2 cellular contexts compared by ENCODE assay signal in the genomic region with DNA sequence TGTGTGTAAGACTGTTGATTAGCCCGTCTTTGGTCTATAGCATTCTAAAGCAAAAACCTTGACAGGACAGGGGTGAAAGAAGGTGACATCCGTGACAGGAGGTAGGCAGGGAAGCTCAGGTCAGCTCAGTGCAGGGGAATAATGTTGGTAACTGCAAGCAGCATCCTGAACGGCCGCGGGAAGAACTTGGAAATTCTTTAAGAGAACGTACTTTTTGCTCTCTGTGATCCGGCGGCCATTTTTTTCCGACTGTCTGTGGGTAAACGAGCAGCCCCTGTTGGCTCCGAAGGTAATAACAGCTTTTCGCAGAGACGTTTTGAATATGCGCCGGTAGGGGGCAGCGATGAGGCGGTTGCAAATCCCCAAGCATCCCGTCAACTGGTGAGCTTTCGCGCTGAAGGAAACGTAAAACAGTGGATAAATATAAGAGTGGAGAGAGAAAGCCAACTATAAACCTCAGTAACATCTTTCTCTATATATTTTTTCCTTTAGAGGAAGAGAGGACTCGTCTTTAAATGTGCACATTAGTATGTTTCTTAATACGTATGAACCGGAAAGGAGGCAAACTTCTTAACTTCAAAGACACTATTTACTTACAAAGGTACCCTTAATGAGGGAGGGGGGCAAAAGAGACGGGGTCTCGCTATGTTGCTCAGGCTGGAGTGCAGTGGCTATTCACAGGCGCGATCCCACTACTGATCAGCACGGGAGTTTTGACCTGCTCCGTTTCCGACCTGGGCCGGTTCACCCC.
TF ChIP-seq lines count a peak whose summit lies in the region.

No MANE protein-coding gene starts in this region.

TF ChIP-seq in A549, 52 proteins besides CTCF, POLR2A, EP300 and RAD21 (continued from another document):
- no peak for TF ChIP-seq HES2 (IDR thresholded peaks at IDR 0.05)
- TF ChIP-seq BHLHE40 (IDR thresholded peaks at IDR 0.05; ENCODE audit: low read depth, low read length): no peak
- TF ChIP-seq USF2 (IDR thresholded peaks at IDR 0.05): no peak
- TF ChIP-seq MAZ (IDR thresholded peaks at IDR 0.05; ENCODE audit: borderline replicate concordance, low read depth, low read length): peak; percentile 23; the same call in 1 of the 2 replicates
- TF ChIP-seq KDM5A (IDR thresholded peaks at IDR 0.05): no peak
- TF ChIP-seq, protein P1, sequence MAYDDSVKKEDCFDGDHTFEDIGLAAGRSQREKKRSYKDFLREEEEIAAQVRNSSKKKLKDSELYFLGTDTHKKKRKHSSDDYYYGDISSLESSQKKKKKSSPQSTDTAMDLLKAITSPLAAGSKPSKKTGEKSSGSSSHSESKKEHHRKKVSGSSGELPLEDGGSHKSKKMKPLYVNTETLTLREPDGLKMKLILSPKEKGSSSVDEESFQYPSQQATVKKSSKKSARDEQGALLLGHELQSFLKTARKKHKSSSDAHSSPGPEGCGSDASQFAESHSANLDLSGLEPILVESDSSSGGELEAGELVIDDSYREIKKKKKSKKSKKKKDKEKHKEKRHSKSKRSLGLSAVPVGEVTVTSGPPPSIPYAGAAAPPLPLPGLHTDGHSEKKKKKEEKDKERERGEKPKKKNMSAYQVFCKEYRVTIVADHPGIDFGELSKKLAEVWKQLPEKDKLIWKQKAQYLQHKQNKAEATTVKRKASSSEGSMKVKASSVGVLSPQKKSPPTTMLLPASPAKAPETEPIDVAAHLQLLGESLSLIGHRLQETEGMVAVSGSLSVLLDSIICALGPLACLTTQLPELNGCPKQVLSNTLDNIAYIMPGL (CRISPR knock-in tag; IDR thresholded peaks at IDR 0.05; ENCODE audit: borderline replicate concordance): peak; percentile 70; the same call in 1 of the 2 replicates
- no peak for TF ChIP-seq FOSL2 (IDR thresholded peaks at IDR 0.05)
- TF ChIP-seq FOSL2 (CRISPR knock-in tag; IDR thresholded peaks at IDR 0.05): no peak; the same call in 1 of the 2 replicates
- TF ChIP-seq RARB (CRISPR knock-in tag; IDR thresholded peaks at IDR 0.05): no peak
- no peak for TF ChIP-seq JUNB (IDR thresholded peaks at IDR 0.05)
- TF ChIP-seq JUN (IDR thresholded peaks at IDR 0.05): peak in 1 of 2 experiments; percentile 41; a peak in 3 of 5 replicates
- TF ChIP-seq, protein P2, sequence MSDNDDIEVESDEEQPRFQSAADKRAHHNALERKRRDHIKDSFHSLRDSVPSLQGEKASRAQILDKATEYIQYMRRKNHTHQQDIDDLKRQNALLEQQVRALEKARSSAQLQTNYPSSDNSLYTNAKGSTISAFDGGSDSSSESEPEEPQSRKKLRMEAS (IDR thresholded peaks at IDR 0.05): peak; percentile 53

TF ChIP-seq in liver, 16 proteins besides CTCF, POLR2A, EP300 and RAD21 (continued from another document):
- TF ChIP-seq, protein P3, sequence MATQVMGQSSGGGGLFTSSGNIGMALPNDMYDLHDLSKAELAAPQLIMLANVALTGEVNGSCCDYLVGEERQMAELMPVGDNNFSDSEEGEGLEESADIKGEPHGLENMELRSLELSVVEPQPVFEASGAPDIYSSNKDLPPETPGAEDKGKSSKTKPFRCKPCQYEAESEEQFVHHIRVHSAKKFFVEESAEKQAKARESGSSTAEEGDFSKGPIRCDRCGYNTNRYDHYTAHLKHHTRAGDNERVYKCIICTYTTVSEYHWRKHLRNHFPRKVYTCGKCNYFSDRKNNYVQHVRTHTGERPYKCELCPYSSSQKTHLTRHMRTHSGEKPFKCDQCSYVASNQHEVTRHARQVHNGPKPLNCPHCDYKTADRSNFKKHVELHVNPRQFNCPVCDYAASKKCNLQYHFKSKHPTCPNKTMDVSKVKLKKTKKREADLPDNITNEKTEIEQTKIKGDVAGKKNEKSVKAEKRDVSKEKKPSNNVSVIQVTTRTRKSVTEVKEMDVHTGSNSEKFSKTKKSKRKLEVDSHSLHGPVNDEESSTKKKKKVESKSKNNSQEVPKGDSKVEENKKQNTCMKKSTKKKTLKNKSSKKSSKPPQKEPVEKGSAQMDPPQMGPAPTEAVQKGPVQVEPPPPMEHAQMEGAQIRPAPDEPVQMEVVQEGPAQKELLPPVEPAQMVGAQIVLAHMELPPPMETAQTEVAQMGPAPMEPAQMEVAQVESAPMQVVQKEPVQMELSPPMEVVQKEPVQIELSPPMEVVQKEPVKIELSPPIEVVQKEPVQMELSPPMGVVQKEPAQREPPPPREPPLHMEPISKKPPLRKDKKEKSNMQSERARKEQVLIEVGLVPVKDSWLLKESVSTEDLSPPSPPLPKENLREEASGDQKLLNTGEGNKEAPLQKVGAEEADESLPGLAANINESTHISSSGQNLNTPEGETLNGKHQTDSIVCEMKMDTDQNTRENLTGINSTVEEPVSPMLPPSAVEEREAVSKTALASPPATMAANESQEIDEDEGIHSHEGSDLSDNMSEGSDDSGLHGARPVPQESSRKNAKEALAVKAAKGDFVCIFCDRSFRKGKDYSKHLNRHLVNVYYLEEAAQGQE (IDR thresholded peaks at IDR 0.05): peak; percentile 71
- peak; percentile 65 for TF ChIP-seq TAF1 (conservative IDR thresholded peaks at IDR 0.05)
- TF ChIP-seq YY1 (IDR thresholded peaks at IDR 0.05): peak; percentile 99
